In the genomic region with DNA sequence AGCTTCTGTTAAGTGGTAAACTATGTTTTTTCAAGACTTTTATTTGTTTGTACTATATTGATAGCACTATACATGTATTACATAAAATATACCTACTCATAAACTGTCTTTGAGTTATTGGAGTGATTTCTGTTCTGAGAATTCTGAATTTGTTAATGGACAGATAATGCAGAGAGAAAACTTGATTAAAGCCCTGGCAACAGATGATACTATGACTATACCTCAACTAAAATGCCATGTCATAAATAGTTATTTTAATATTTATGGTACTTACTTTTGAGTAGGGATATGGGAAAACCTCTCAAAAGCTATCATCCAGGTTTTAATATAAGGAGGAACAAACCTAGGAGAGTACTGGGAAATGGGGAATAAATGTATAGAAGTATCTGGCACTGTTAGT, we compare ENCODE assay signal across 28 cellular contexts.
"Had no signal": no experiment of that assay in that cellular context is flagged by ENCODE, and none has a peak within 500 bp of the region (broad histone marks: within the 10 kb centered on the region; RNA-seq: fewer than 3 reads in every experiment).

No MANE protein-coding gene starts in this region.

- DNase-seq: colonic mucosa; cortex of kidney; effector CD8-positive, alpha-beta T cell; effector memory CD8-positive, alpha-beta T cell; endodermal cell; erythroblast; esophagus squamous epithelium; foreskin fibroblast; foreskin melanocyte; gastrocnemius medialis; glutamatergic neuron; head of caudate nucleus; hypothalamus; immature natural killer cell; islet precursor cell; kidney; kidney glomerular epithelial cell; left colon; left ventricle myocardium superior; lower lobe of right lung; mesenchymal stem cell; mucosa of descending colon; naive B cell; naive thymus-derived CD8-positive, alpha-beta T cell had no signal

- ATAC-seq: effector memory CD8-positive, alpha-beta T cell; esophagus mucosa; gastrocnemius medialis; left colon; left lobe of liver; lower lobe of right lung; mucosa of descending colon; naive thymus-derived CD8-positive, alpha-beta T cell had no signal

- H3K9me3 ChIP-seq: colonic mucosa, esophagus squamous epithelium, gastrocnemius medialis, lower lobe of right lung, mucosa of descending colon had no signal

- H3K4me1 ChIP-seq: colonic mucosa, esophagus squamous epithelium, gastrocnemius medialis, lower lobe of right lung had no signal

- H3K27me3 ChIP-seq: colonic mucosa, esophagus squamous epithelium, gastrocnemius medialis, hepatocyte had no signal

- H3K27ac ChIP-seq: colonic mucosa, epithelial cell of prostate, esophagus squamous epithelium, gastrocnemius medialis, hepatocyte, lower lobe of right lung had no signal

- H3K36me3 ChIP-seq: colonic mucosa, esophagus squamous epithelium, gastrocnemius medialis, lower lobe of right lung had no signal

- H3K4me3 ChIP-seq: colonic mucosa, esophagus squamous epithelium, gastrocnemius medialis, hepatocyte, lower lobe of right lung, mucosa of descending colon had no signal
